18 cellular contexts compared by ENCODE assay signal in genomic region chr16:82643136-82643535, GRCh38. TPM values are rescaled to one million over a fixed set of nuclear protein-coding genes. Genes with fewer than 3 reads are reported as not detected.
"Had no signal": no experiment of that assay in that cellular context is flagged by ENCODE, and none has a peak within 500 bp of the region (broad histone marks: within the 10 kb centered on the region; RNA-seq: fewer than 3 reads in every experiment).

No MANE protein-coding gene starts in this region.

- H3K4me1 ChIP-seq: tibial nerve, uterus had no signal

- H3K27me3 ChIP-seq: ascending aorta, gastrocnemius medialis, heart left ventricle, tibial nerve, uterus had no signal

- H3K9me3 Mint-ChIP-seq: activated naive CD4-positive, alpha-beta T cell treated with anti-CD3 and anti-CD28 coated beads, Interleukin-2, amount 10 ng/mL, durations not matched to agents 7 days and 5 days; activated T-cell treated with anti-CD3 and anti-CD28 coated beads, Interleukin-2, amount 50 U/mL, for 24 hours; immature natural killer cell; nephron had no signal

- H3K27ac Mint-ChIP-seq: activated naive CD4-positive, alpha-beta T cell treated with anti-CD3 and anti-CD28 coated beads, Interleukin-2, amount 10 ng/mL, durations not matched to agents 7 days and 5 days; activated T-cell treated with anti-CD3 and anti-CD28 coated beads, Interleukin-2, amount 50 U/mL, for 24 hours; immature natural killer cell had no signal

- ATAC-seq: gastrocnemius medialis, heart left ventricle had no signal

- H3K36me3 ChIP-seq: ascending aorta, gastrocnemius medialis, heart left ventricle, tibial nerve, uterus, WERI-Rb-1 had no signal

- DNase-seq: activated CD4-positive, alpha-beta T cell treated with anti-CD3 and anti-CD28 coated beads, Interleukin-2, amount 50 U/mL, for 48 hours; activated naive CD4-positive, alpha-beta T cell treated with anti-CD3 and anti-CD28 coated beads, Interleukin-2, amount 10 ng/mL, durations not matched to agents 7 days and 5 days; activated T-cell treated with anti-CD3 and anti-CD28 coated beads, Interleukin-2, amount 50 U/mL, for 24 hours; dermis blood vessel endothelial cell; erythroblast; gastrocnemius medialis; heart left ventricle; immature natural killer cell; mesendoderm; nucleus accumbens; posterior cingulate gyrus; retina; stimulated activated naive CD4-positive, alpha-beta T cell; uterus; WERI-Rb-1 had no signal

- H3K9me3 ChIP-seq: ascending aorta, gastrocnemius medialis, heart left ventricle, tibial nerve, uterus had no signal

- H3K27me3 Mint-ChIP-seq: activated T-cell treated with anti-CD3 and anti-CD28 coated beads, Interleukin-2, amount 50 U/mL, for 24 hours had no signal

- H3K36me3 Mint-ChIP-seq: activated naive CD4-positive, alpha-beta T cell treated with anti-CD3 and anti-CD28 coated beads, Interleukin-2, amount 10 ng/mL, durations not matched to agents 7 days and 5 days; immature natural killer cell had no signal

- H3K27ac ChIP-seq: ascending aorta, gastrocnemius medialis, heart left ventricle, tibial nerve, uterus, WERI-Rb-1 had no signal

- H3K4me3 ChIP-seq: ascending aorta, gastrocnemius medialis, heart left ventricle, tibial nerve, uterus had no signal

- H3K4me3 Mint-ChIP-seq: activated naive CD4-positive, alpha-beta T cell treated with anti-CD3 and anti-CD28 coated beads, Interleukin-2, amount 10 ng/mL, durations not matched to agents 7 days and 5 days; activated T-cell treated with anti-CD3 and anti-CD28 coated beads, Interleukin-2, amount 50 U/mL, for 24 hours; immature natural killer cell; nephron had no signal

RNA-seq across cellular contexts. Expression of gene CDH13, which starts 16.4 kb away (rescaled TPM):
- polyA plus RNA-seq: immature natural killer cell had no signal
